In the genomic region with DNA sequence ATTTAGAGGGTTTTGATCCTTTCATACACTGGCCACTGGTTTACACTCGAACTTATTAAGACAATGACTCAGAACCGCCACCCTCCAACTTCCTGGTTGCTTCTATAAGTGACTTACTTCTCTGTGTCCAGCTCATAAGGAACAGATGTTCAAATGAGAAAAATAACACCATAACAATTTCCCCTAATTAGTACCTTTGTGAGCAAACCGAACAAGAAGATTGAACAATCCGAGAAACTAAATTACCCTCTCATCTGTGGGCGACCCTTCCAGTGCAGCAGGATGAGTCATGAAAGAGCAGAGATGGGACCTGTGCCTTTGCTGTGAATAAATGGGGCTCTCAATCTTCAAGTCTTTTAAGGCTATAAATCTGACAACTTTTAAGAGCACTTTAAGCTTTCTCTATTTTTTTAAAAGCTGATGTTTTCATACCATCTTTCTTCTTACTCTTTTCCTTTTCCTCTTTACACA, we compare ENCODE assay signal across 10 cellular contexts.
DNase-seq lines count a peak whose midpoint lies in the region; ATAC-seq and TF ChIP-seq lines count a peak whose summit lies in the region.
"Had no signal": no experiment of that assay in that cellular context is flagged by ENCODE, and none has a peak within 500 bp of the region (broad histone marks: within the 10 kb centered on the region; RNA-seq: fewer than 3 reads in every experiment).

No MANE protein-coding gene starts in this region.

- H3K4me3 ChIP-seq in BE2C (ENCODE audit: low read depth, low read length), result no peak overlapping the region
- H3K4me3 ChIP-seq: SK-N-MC, tibial nerve had no signal

- peak; percentile 57 for DNase-seq in NK-92 treated with Interleukin-12 subunit alpha and Interleukin-12 subunit beta, amount 100 ng/mL, for 24 hours (lab: John Stamatoyannopoulos, UW)
- DNase-seq in NK-92 (lab: John Stamatoyannopoulos, UW; ENCODE audit: unreplicated experiment) (no peak), BE2C (no peak), NCI-H774 (lab: John Stamatoyannopoulos, UW) (no peak)
- DNase-seq in stimulated activated naive CD8-positive, alpha-beta T cell treated with anti-CD3 and anti-CD28 coated beads, Interleukin-15, Interleukin-2, amounts not matched to agents 100 U/mL and 50 U/mL, for 24 hours, result peak; percentile 5

- ATAC-seq in HG02870 (IDR thresholded peaks at IDR 0.05; ENCODE audit: unreplicated experiment) (peak; percentile 74), SK-N-SH treated with all-trans-retinoic acid at 6 μM for 48 hours (peak; percentile 86), GM21737 (IDR thresholded peaks at IDR 0.05; ENCODE audit: unreplicated experiment) (no peak)
- ATAC-seq in stimulated activated naive CD8-positive, alpha-beta T cell treated with anti-CD3 and anti-CD28 coated beads, Interleukin-15, Interleukin-2, amounts not matched to agents 100 U/mL and 50 U/mL, for 24 hours, result peak; percentile 57

- no peaks in the 10 kb centered on the region for H3K36me3 ChIP-seq in BE2C
- H3K36me3 ChIP-seq: tibial nerve had no signal

- H3K9me3 ChIP-seq in BE2C, result no peaks in the 10 kb centered on the region; the same call in 1 of the 2 replicates
- H3K9me3 ChIP-seq: tibial nerve had no signal

- H3K4me1 ChIP-seq in BE2C, result no peaks in the 10 kb centered on the region
- H3K4me1 ChIP-seq: tibial nerve had no signal

- no peaks in the 10 kb centered on the region for H3K27me3 ChIP-seq in BE2C
- H3K27me3 ChIP-seq: tibial nerve had no signal

- no peak for TF ChIP-seq CTCF in BE2C (IDR thresholded peaks at IDR 0.05; ENCODE audit: low read depth, low read length)

TF ChIP-seq in SK-N-SH treated with all-trans-retinoic acid at 6 μM for 48 hours, 23 proteins besides CTCF, POLR2A, EP300 and RAD21:
- TF ChIP-seq, protein P1, sequence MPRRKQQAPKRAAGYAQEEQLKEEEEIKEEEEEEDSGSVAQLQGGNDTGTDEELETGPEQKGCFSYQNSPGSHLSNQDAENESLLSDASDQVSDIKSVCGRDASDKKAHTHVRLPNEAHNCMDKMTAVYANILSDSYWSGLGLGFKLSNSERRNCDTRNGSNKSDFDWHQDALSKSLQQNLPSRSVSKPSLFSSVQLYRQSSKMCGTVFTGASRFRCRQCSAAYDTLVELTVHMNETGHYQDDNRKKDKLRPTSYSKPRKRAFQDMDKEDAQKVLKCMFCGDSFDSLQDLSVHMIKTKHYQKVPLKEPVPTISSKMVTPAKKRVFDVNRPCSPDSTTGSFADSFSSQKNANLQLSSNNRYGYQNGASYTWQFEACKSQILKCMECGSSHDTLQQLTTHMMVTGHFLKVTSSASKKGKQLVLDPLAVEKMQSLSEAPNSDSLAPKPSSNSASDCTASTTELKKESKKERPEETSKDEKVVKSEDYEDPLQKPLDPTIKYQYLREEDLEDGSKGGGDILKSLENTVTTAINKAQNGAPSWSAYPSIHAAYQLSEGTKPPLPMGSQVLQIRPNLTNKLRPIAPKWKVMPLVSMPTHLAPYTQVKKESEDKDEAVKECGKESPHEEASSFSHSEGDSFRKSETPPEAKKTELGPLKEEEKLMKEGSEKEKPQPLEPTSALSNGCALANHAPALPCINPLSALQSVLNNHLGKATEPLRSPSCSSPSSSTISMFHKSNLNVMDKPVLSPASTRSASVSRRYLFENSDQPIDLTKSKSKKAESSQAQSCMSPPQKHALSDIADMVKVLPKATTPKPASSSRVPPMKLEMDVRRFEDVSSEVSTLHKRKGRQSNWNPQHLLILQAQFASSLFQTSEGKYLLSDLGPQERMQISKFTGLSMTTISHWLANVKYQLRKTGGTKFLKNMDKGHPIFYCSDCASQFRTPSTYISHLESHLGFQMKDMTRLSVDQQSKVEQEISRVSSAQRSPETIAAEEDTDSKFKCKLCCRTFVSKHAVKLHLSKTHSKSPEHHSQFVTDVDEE (CRISPR knock-in tag; IDR thresholded peaks at IDR 0.05), result no peak
- TF ChIP-seq SNAI2 (CRISPR knock-in tag; IDR thresholded peaks at IDR 0.05) (no peak), ISL1 (CRISPR knock-in tag; IDR thresholded peaks at IDR 0.05) (peak; percentile 82)

Comparison
In these comparisons a context has a peak if more than half of its experiments do, and no peak if none do; other contexts are left out.
1. DNase-seq: peak in NK-92 treated with Interleukin-12 subunit alpha and Interleukin-12 subunit beta, amount 100 ng/mL, for 24 hours (single experiment) and stimulated activated naive CD8-positive, alpha-beta T cell treated with anti-CD3 and anti-CD28 coated beads, Interleukin-15, Interleukin-2, amounts not matched to agents 100 U/mL and 50 U/mL, for 24 hours (single experiment); none in NK-92 (single experiment), BE2C (single experiment) and NCI-H774 (single experiment).